Comparison of ENCODE assay signal across 31 cellular contexts in genomic region chr19:12745166-12745897, GRCh38. TPM values are rescaled to one million over a fixed set of nuclear protein-coding genes. Genes with fewer than 3 reads are reported as not detected.
A peak's percentile ranks its signal among the peaks of the same experiment; 100 is the strongest.
DNase-seq lines count a peak whose midpoint lies in the region; ATAC-seq and TF ChIP-seq lines count a peak whose summit lies in the region.
"Had no signal": no experiment of that assay in that cellular context is flagged by ENCODE, and none has a peak within 500 bp of the region (broad histone marks: within the 10 kb centered on the region; RNA-seq: fewer than 3 reads in every experiment).

No MANE protein-coding gene starts in this region.

- POLR2A ChIA-PET in SK-N-SH (lab: Yijun Ruan, JAX): no interaction called here

- WGBS in SK-N-SH (ENCODE audit: low lambda C conversion rate): 90% methylated on average over 8 of the region's 22 CpGs

- no peaks in the 10 kb centered on the region for H4K20me1 ChIP-seq in SK-N-SH (ENCODE audit: insufficient read depth)

- H3K36me3 ChIP-seq in SK-N-SH (replicated peaks in 1 of 2; ENCODE audit: control insufficient read depth in 1 of 2, insufficient read depth in 2 of 2, low read length in 1 of 2): peaks cover 6 to 21% of the 10 kb centered on the region in 2 experiments
- peaks cover 20% of the 10 kb centered on the region for H3K36me3 ChIP-seq in SJCRH30
- H3K36me3 ChIP-seq in vagina: peaks cover 0 to 30% of the 10 kb centered on the region in 2 donors

- TF ChIP-seq CTCF in SK-N-SH (IDR thresholded peaks at IDR 0.05) (no peak), vagina (IDR thresholded peaks at IDR 0.05) (no peak)

- H3K27me3 ChIP-seq in SK-N-SH (ENCODE audit: insufficient read depth): peaks cover 7% of the 10 kb centered on the region; the same call in 1 of the 2 replicates
- no peaks in the 10 kb centered on the region; the same call in 1 of the 2 replicates for H3K27me3 ChIP-seq in SJCRH30
- H3K27me3 ChIP-seq in vagina: no peaks in the 10 kb centered on the region
- H3K27me3 ChIP-seq: body of pancreas, pancreas, thyroid gland had no signal

- no peak for TF ChIP-seq RAD21 in SK-N-SH (IDR thresholded peaks at IDR 0.05; ENCODE audit: low read length)

- intact Hi-C loops in vagina (cut with DNase I): no loop called here

- H3K9me2 ChIP-seq in SK-N-SH: no peaks in the 10 kb centered on the region

- no peaks in the 10 kb centered on the region for H3K9me3 ChIP-seq in SK-N-SH
- no peaks in the 10 kb centered on the region for H3K9me3 ChIP-seq in SJCRH30 (replicated peaks)
- H3K9me3 ChIP-seq in vagina: no peaks in the 10 kb centered on the region
- H3K9me3 ChIP-seq: body of pancreas, pancreas, thyroid gland had no signal

- no peak overlapping the region for H3K9ac ChIP-seq in SK-N-SH

- H3K27ac ChIP-seq in SK-N-SH (ENCODE audit: low read depth in 2 of 2, low read length in 1 of 2) (no peak overlapping the region), SJCRH30 (no peak overlapping the region), vagina (no peak overlapping the region)
- H3K27ac ChIP-seq: 22Rv1, body of pancreas, foreskin keratinocyte, hepatocyte, left lung, pancreas, thyroid gland had no signal

- TF ChIP-seq EP300 in SK-N-SH (IDR thresholded peaks at IDR 0.05; ENCODE audit: borderline replicate concordance in 1 of 2, low read depth in 1 of 2, low read length in 1 of 2): no peak

- H3F3A ChIP-seq in SK-N-SH (replicated peaks; ENCODE audit: insufficient read depth): no peaks in the 10 kb centered on the region

- H3K4me3 ChIP-seq in SK-N-SH (ENCODE audit: low read depth in 2 of 2, low read length in 1 of 2) (no peak overlapping the region), SJCRH30 (no peak overlapping the region), vagina (no peak overlapping the region)
- H3K4me3 ChIP-seq: body of pancreas, hepatocyte, left lung, pancreas, thyroid gland had no signal

- H3K4me1 ChIP-seq in SK-N-SH (ENCODE audit: control insufficient read depth in 1 of 2, insufficient read depth in 2 of 2, low read depth in 1 of 2, low read length in 1 of 2) (peaks cover 0 to 7% of the 10 kb centered on the region in 2 experiments), SJCRH30 (peaks cover 35% of the 10 kb centered on the region), vagina (peaks cover 15% of the 10 kb centered on the region)
- H3K4me1 ChIP-seq: body of pancreas, pancreas, thyroid gland had no signal

- H3K79me2 ChIP-seq in SK-N-SH (ENCODE audit: insufficient read depth): no peaks in the 10 kb centered on the region
- H3K79me2 ChIP-seq: hepatocyte had no signal

- no peak overlapping the region for H2AFZ ChIP-seq in SK-N-SH (ENCODE audit: low read depth)
- H2AFZ ChIP-seq: hepatocyte had no signal

- TF ChIP-seq POLR2A in vagina (IDR thresholded peaks at IDR 0.05): no peak

- CTCF ChIA-PET in SK-N-SH (lab: Yijun Ruan, JAX): interaction anchor here (1.2 to 23.9 kb wide), 3 partner anchors 16 to 102 kb away, joined by 3 to 273 read pairs (median 5); no protein-coding TSS in a partner anchor

- no peak for DNase-seq in SK-N-SH
- peak; percentile 92 to 95 for DNase-seq in SJCRH30
- DNase-seq in iris pigment epithelial cell (ENCODE audit: low read depth): peak; percentile 77
- DNase-seq in vagina (ENCODE audit: extremely low spot score in 2 of 2): no peak
- no peak for DNase-seq in NCI-H774 (lab: John Stamatoyannopoulos, UW)
- DNase-seq in SIG-M5 treated with dmso at 0.1 percent for 504 hours (lab: John Stamatoyannopoulos, UW; ENCODE audit: unreplicated experiment): no peak
- no peak for DNase-seq in C1 segment of cervical spinal cord (lab: John Stamatoyannopoulos, UW)
- DNase-seq: activated CD4-positive, alpha-beta T cell treated with anti-CD3 and anti-CD28 coated beads, Interleukin-2, amount 10 ng/mL, durations not matched to agents 24 days and 14 days; AML-193; body of pancreas; effector CD4-positive, alpha-beta T cell; erythroblast; foreskin keratinocyte; GOT3; Kasumi-1; left lung; naive thymus-derived CD8-positive, alpha-beta T cell; NCI-H1694 treated with DMSO at 0.1 percent for 48 hours; NCI-H2171; NCI-H524 treated with DMSO at 0.1 percent for 48 hours; pancreas; stimulated activated CD4-positive, alpha-beta T cell treated with anti-CD3 and anti-CD28 coated beads, Interleukin-12 subunit alpha, Interleukin-12 subunit beta, amount 100 ng/mL, for 4 hours; stimulated activated CD4-positive, alpha-beta T cell treated with anti-CD3 and anti-CD28 coated beads, Interleukin-4, amount 100 ng/mL, for 4 hours; T-helper 2 cell; thyroid gland had no signal

- no peak for ATAC-seq in SK-N-SH treated with all-trans-retinoic acid at 6 μM for 48 hours
- ATAC-seq: body of pancreas; foreskin keratinocyte; left lung; naive thymus-derived CD8-positive, alpha-beta T cell; Panc1; pancreas had no signal

- no peak overlapping the region for H3K4me2 ChIP-seq in SK-N-SH
- H3K4me2 ChIP-seq: hepatocyte had no signal

TF ChIP-seq in SK-N-SH, 30 proteins besides CTCF, POLR2A, EP300 and RAD21:
- TF ChIP-seq NFIC (IDR thresholded peaks at IDR 0.05; ENCODE audit: borderline replicate concordance): 0 out of 2 replicates have a peak, but pooled peaks have one; percentile 12
- TF ChIP-seq JUND (IDR thresholded peaks at IDR 0.05): no peak

TF ChIP-seq in SK-N-SH treated with all-trans-retinoic acid at 6 μM for 48 hours, 23 proteins besides CTCF, POLR2A, EP300 and RAD21:
- TF ChIP-seq CSRNP3 (CRISPR knock-in tag; IDR thresholded peaks at IDR 0.05) (no peak), PPARA (CRISPR knock-in tag; IDR thresholded peaks at IDR 0.05; ENCODE audit: borderline replicate concordance) (no peak), GLIS3 (CRISPR knock-in tag; IDR thresholded peaks at IDR 0.05) (no peak), ISL1 (CRISPR knock-in tag; IDR thresholded peaks at IDR 0.05) (no peak), CREB5 (CRISPR knock-in tag; IDR thresholded peaks at IDR 0.05; ENCODE audit: low read depth) (no peak), RARB (CRISPR knock-in tag; IDR thresholded peaks at IDR 0.05) (no peak), ZFP3 (CRISPR knock-in tag; IDR thresholded peaks at IDR 0.05) (no peak), TCF4 (CRISPR knock-in tag; IDR thresholded peaks at IDR 0.05; ENCODE audit: borderline replicate concordance) (no peak)

RNA-seq across cellular contexts. Expression of gene BEST2, which starts 6.3 kb away (rescaled TPM):
- not detected in 2 replicates for polyA plus RNA-seq in SK-N-SH (2012; rRNA removed)
- polyA plus RNA-seq in SK-N-SH (2012; cell fraction: cytosol; rRNA removed): not detected in 2 replicates
- 0.04 and 0.08 TPM in 2 replicates for polyA plus RNA-seq in SK-N-SH (2012; cell fraction: nucleus; rRNA removed)
- total RNA-seq in SJCRH30 (2014; rRNA removed; shearing (Covaris generic)): 0.04 and 0.10 TPM in 2 replicates
- total RNA-seq in vagina: 1.2 TPM
- total RNA-seq: activated CD4-positive, alpha-beta T cell treated with anti-CD3 and anti-CD28 coated beads, Interleukin-2, amount 10 ng/mL, durations not matched to agents 24 days and 14 days; activated T-helper 2 cell treated with anti-CD3 and anti-CD28 coated beads, Interferon-gamma antibody, Interleukin-2, Interleukin-4, amounts not matched to agents 10 μg/mL and 5 μg/mL and 100 μg/mL, durations not matched to agents 14 hours and 24 hours and 36 hours; body of pancreas; foreskin keratinocyte; hepatocyte; left lung; naive thymus-derived CD8-positive, alpha-beta T cell; pancreas; SK-MEL-5; thyroid gland had no signal
- polyA plus RNA-seq: foreskin keratinocyte; hepatocyte; naive thymus-derived CD8-positive, alpha-beta T cell; pancreas had no signal

RNA-seq across cellular contexts. Expression of gene GET3, which starts 8.0 kb away (rescaled TPM):
- 250 and 264 TPM in 2 replicates for polyA plus RNA-seq in SK-N-SH (2012; rRNA removed)
- polyA plus RNA-seq in SK-N-SH (2012; cell fraction: cytosol; rRNA removed): 152 and 185 TPM in 2 replicates
- 160 and 186 TPM in 2 replicates for polyA plus RNA-seq in SK-N-SH (2012; cell fraction: nucleus; rRNA removed)
- total RNA-seq in SJCRH30 (2014; rRNA removed; shearing (Covaris generic)): 79.5 and 87.1 TPM in 2 replicates
- total RNA-seq in vagina: 59.9 TPM

RNA-seq across cellular contexts. Expression of gene TRIR, which starts 10.8 kb away (rescaled TPM):
- polyA plus RNA-seq in SK-N-SH (2012; rRNA removed): 294 and 466 TPM in 2 replicates
- 332 and 379 TPM in 2 replicates for polyA plus RNA-seq in SK-N-SH (2012; cell fraction: cytosol; rRNA removed)
- polyA plus RNA-seq in SK-N-SH (2012; cell fraction: nucleus; rRNA removed): 273 and 386 TPM in 2 replicates
- 431 and 462 TPM in 2 replicates for total RNA-seq in SJCRH30 (2014; rRNA removed; shearing (Covaris generic))
- 227 TPM for total RNA-seq in vagina

RNA-seq across cellular contexts. Expression of gene TNPO2, which starts 21.6 kb away (rescaled TPM):
- polyA plus RNA-seq in SK-N-SH (2012; rRNA removed): 82.4 and 112 TPM in 2 replicates
- polyA plus RNA-seq in SK-N-SH (2012; cell fraction: cytosol; rRNA removed): 27.4 and 45.1 TPM in 2 replicates
- polyA plus RNA-seq in SK-N-SH (2012; cell fraction: nucleus; rRNA removed): 370 and 507 TPM in 2 replicates
- 72.4 and 80.9 TPM in 2 replicates for total RNA-seq in SJCRH30 (2014; rRNA removed; shearing (Covaris generic))
- total RNA-seq in vagina: 85.7 TPM

RNA-seq across cellular contexts. Expression of gene HOOK2, which starts 30.0 kb away (rescaled TPM):
- 23.9 and 33.0 TPM in 2 replicates for polyA plus RNA-seq in SK-N-SH (2012; rRNA removed)
- 11.7 and 19.1 TPM in 2 replicates for polyA plus RNA-seq in SK-N-SH (2012; cell fraction: cytosol; rRNA removed)
- polyA plus RNA-seq in SK-N-SH (2012; cell fraction: nucleus; rRNA removed): 154 and 162 TPM in 2 replicates
- 14.1 and 19.0 TPM in 2 replicates for total RNA-seq in SJCRH30 (2014; rRNA removed; shearing (Covaris generic))
- 65.6 TPM for total RNA-seq in vagina

Comparison
In these comparisons a context has a peak if more than half of its experiments do, and no peak if none do; other contexts are left out.
1. DNase-seq: peak in SJCRH30 (2 of 2) and iris pigment epithelial cell (single experiment); none in SK-N-SH (single experiment), vagina (0 of 2), NCI-H774 (single experiment), SIG-M5 treated with dmso at 0.1 percent for 504 hours (single experiment) and C1 segment of cervical spinal cord (0 of 14).